ENCODE assay signal across 8 cellular contexts in genomic region chr12:89708793-89709156, GRCh38. TPM values are rescaled to one million over a fixed set of nuclear protein-coding genes. Genes with fewer than 3 reads are reported as not detected.
A peak's percentile ranks its signal among the peaks of the same experiment; 100 is the strongest.
DNase-seq lines count a peak whose midpoint lies in the region; ATAC-seq and TF ChIP-seq lines count a peak whose summit lies in the region.

ATP2B1 (minus strand) TSS chr12:89708838; CDS start chr12:89655886, 52,952 bp downstream.

- no peaks in the 10 kb centered on the region for H3K36me3 ChIP-seq in GM23248 (ENCODE audit: low read depth)
- no peaks in the 10 kb centered on the region for H3K36me3 ChIP-seq in gastroesophageal sphincter

- TF ChIP-seq EP300 in gastroesophageal sphincter (IDR thresholded peaks at IDR 0.05), result no peak

- DNase-seq in ELF-1 (ENCODE audit: low read depth, low spot score) (peak; percentile 80), GM23248 (peak; percentile 95), LHCN-M2 (ENCODE audit: low read depth) (peak; percentile 88), SK-MEL-5 (ENCODE audit: low read depth, low spot score) (peak; percentile 83), occipital lobe (lab: John Stamatoyannopoulos, UW) (peak; percentile 86)
- DNase-seq in activated naive CD4-positive, alpha-beta T cell treated with anti-CD3 and anti-CD28 coated beads for 36 hours, result peak; percentile 80

- peak in 1 of 4 experiments; percentile 21 for TF ChIP-seq CTCF in gastroesophageal sphincter (IDR thresholded peaks at IDR 0.05)

- H3K4me3 ChIP-seq in GM23248 (peak within 1 kb of the TSS; percentile 90), gastroesophageal sphincter (peak within 1 kb of the TSS; percentile 77 to 85)

- H3K4me1 ChIP-seq in GM23248 (ENCODE audit: insufficient read depth) (peaks cover 22% of the 10 kb centered on the region), gastroesophageal sphincter (peaks cover 0 to 32% (median 0%) of the 10 kb centered on the region in 3 donors)

- in situ Hi-C loops in GM23248 (cut with MboI) (no loop called here), SK-MEL-5 (cut with HindIII; ENCODE audit: low pct_unique_long_range_greater_than_20kb, low sequenced_read_pairs) (no loop called here)

- no peaks in the 10 kb centered on the region for H3K27me3 Mint-ChIP-seq in activated naive CD4-positive, alpha-beta T cell treated with anti-CD3 and anti-CD28 coated beads for 36 hours (ENCODE audit: low read depth)

- TF ChIP-seq POLR2A in gastroesophageal sphincter (IDR thresholded peaks at IDR 0.05), result peak; percentile 94 to 96

- H3K9me2 ChIP-seq in GM23248 (ENCODE audit: insufficient read depth), result no peaks in the 10 kb centered on the region

- H3K36me3 Mint-ChIP-seq in activated naive CD4-positive, alpha-beta T cell treated with anti-CD3 and anti-CD28 coated beads for 36 hours (ENCODE audit: low read depth), result peaks cover 1% of the 10 kb centered on the region

- WGBS in GM23248 (ENCODE audit: low coverage in 1 of 2, low lambda C conversion rate in 2 of 2, missing lambda C conversion rate in 2 of 2), 2 experiments, result 0 to 2% methylated on average over 17 to 31 of the region's 55 CpGs
- WGBS in gastroesophageal sphincter (ENCODE audit: low coverage in 1 of 2), 2 donors, result no CpG with 5 or more reads among the region's 55 CpGs

- intact Hi-C loops in activated naive CD4-positive, alpha-beta T cell treated with anti-CD3 and anti-CD28 coated beads for 36 hours (cut with micrococcal nuclease), result loop anchor here (1.0 to 2.0 kb wide), 17 partner anchors 45 to 1674 kb away; partner anchors contain the start of genes CEP290, DUSP6, POC1B and TMTC3

- H3K27me3 ChIP-seq in GM23248 (replicated peaks; ENCODE audit: insufficient read depth) (no peaks in the 10 kb centered on the region), gastroesophageal sphincter (no peaks in the 10 kb centered on the region)

- peak within 1 kb of the TSS; percentile 93 for H3K4me3 Mint-ChIP-seq in activated naive CD4-positive, alpha-beta T cell treated with anti-CD3 and anti-CD28 coated beads for 36 hours

- H3K27ac ChIP-seq in GM23248 (peak within 1 kb of the TSS; percentile 90), gastroesophageal sphincter (peak within 1 kb of the TSS; percentile 96 to 99 (median 98)), temporal lobe (ENCODE audit: low read depth, low read length) (peak within 1 kb of the TSS; percentile 95)

- H3K4me2 ChIP-seq in GM23248 (ENCODE audit: unreplicated experiment), result peak within 1 kb of the TSS; percentile 82

- H3K27ac Mint-ChIP-seq in activated naive CD4-positive, alpha-beta T cell treated with anti-CD3 and anti-CD28 coated beads for 36 hours, result peak within 1 kb of the TSS; percentile 79

- H3K9ac ChIP-seq in GM23248, result peak within 1 kb of the TSS; percentile 95

- peak within 1 kb of the TSS; percentile 78 for H2AFZ ChIP-seq in GM23248

- H3K9me3 ChIP-seq in GM23248 (ENCODE audit: low read depth) (no peaks in the 10 kb centered on the region), gastroesophageal sphincter (no peaks in the 10 kb centered on the region)

- no peaks in the 10 kb centered on the region for H4K20me1 ChIP-seq in GM23248 (ENCODE audit: insufficient read depth)

- H3K9me3 Mint-ChIP-seq in activated naive CD4-positive, alpha-beta T cell treated with anti-CD3 and anti-CD28 coated beads for 36 hours, result no peaks in the 10 kb centered on the region

- peaks cover 32% of the 10 kb centered on the region for H3K4me1 Mint-ChIP-seq in activated naive CD4-positive, alpha-beta T cell treated with anti-CD3 and anti-CD28 coated beads for 36 hours (ENCODE audit: low read depth)

- peaks cover 46% of the 10 kb centered on the region for H3K79me2 ChIP-seq in GM23248 (ENCODE audit: insufficient read depth)

- peak; percentile 81 for ATAC-seq in gastroesophageal sphincter

- CTCF ChIA-PET in activated naive CD4-positive, alpha-beta T cell treated with anti-CD3 and anti-CD28 coated beads for 36 hours (lab: Charles Lee), result interaction anchor here (0.5 to 1.6 kb wide), 6 partner anchors 8 to 463 kb away, joined by 3 to 6 read pairs (median 4); no protein-coding TSS in a partner anchor

- peaks cover 13% of the 10 kb centered on the region; the same call in 1 of the 2 replicates for H3F3A ChIP-seq in GM23248 (ENCODE audit: insufficient read depth)

RNA-seq across cellular contexts. Expression of gene ATP2B1, which starts in this region (rescaled TPM):
- 34.5 and 42.4 TPM in 2 replicates for total RNA-seq in GM23248 (2014; rRNA removed; shearing (Covaris generic))
- 78.5 and 80.1 TPM in 2 replicates for polyA plus RNA-seq in GM23248 (2016; fragmentation: Nextera tagmentation; extraction: Ambion mirVana)
- 467 and 521 TPM in 2 replicates for total RNA-seq in LHCN-M2 (2014; rRNA removed)
- polyA plus RNA-seq in LHCN-M2 (2012), result 134 TPM
- 30.5 and 33.7 TPM in 2 replicates for total RNA-seq in SK-MEL-5 (2014; rRNA removed; shearing (Covaris generic))
- polyA plus RNA-seq in SK-MEL-5 (2015; cell fraction: cytosol; rRNA removed), result 20.5 and 23.2 TPM in 2 replicates
- polyA plus RNA-seq in SK-MEL-5 (2015; cell fraction: nucleus; rRNA removed), result 29.9 and 38.4 TPM in 2 replicates
- total RNA-seq in activated naive CD4-positive, alpha-beta T cell treated with anti-CD3 and anti-CD28 coated beads for 36 hours, result 10 to 100 TPM; 10.8 to 13.0 TPM
- total RNA-seq in gastroesophageal sphincter, result 10 to 100 TPM; 19.0 to 33.3 (median 27.8) TPM
- total RNA-seq in occipital lobe, result 272 TPM
- total RNA-seq in temporal lobe, result 171 TPM

Comparison
In these comparisons a context has a peak if more than half of its experiments do, and no peak if none do; other contexts are left out.
1. Peak in every context shown above with its lines: DNase-seq, ATAC-seq, H3K4me3 ChIP-seq and H3K27ac ChIP-seq.